1 cellular context compared by ENCODE assay signal in the genomic region with DNA sequence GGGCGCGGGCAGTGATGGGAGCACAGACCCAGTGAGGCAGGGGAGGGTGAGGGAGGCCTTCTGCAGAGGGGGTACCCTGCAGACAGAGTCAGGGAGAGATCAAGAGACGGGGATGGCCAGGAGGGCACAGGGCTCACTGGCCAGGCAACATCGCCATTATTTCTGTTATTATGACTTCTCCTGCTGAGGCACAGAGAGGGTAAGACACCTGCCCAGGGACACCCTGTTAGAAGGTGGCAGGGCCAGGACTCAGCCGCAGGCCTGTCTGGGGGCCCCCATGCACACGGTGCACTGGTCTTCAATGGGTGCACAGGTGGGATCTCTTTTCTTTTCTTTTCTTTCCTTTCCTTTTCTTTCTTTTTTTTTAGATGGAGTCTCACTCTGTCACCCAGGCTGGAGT.
TF ChIP-seq lines count a peak whose summit lies in the region.

No MANE protein-coding gene starts in this region.

TF ChIP-seq in WTC11, 78 proteins besides CTCF, POLR2A, EP300 and RAD21:
- TF ChIP-seq, protein P1, sequence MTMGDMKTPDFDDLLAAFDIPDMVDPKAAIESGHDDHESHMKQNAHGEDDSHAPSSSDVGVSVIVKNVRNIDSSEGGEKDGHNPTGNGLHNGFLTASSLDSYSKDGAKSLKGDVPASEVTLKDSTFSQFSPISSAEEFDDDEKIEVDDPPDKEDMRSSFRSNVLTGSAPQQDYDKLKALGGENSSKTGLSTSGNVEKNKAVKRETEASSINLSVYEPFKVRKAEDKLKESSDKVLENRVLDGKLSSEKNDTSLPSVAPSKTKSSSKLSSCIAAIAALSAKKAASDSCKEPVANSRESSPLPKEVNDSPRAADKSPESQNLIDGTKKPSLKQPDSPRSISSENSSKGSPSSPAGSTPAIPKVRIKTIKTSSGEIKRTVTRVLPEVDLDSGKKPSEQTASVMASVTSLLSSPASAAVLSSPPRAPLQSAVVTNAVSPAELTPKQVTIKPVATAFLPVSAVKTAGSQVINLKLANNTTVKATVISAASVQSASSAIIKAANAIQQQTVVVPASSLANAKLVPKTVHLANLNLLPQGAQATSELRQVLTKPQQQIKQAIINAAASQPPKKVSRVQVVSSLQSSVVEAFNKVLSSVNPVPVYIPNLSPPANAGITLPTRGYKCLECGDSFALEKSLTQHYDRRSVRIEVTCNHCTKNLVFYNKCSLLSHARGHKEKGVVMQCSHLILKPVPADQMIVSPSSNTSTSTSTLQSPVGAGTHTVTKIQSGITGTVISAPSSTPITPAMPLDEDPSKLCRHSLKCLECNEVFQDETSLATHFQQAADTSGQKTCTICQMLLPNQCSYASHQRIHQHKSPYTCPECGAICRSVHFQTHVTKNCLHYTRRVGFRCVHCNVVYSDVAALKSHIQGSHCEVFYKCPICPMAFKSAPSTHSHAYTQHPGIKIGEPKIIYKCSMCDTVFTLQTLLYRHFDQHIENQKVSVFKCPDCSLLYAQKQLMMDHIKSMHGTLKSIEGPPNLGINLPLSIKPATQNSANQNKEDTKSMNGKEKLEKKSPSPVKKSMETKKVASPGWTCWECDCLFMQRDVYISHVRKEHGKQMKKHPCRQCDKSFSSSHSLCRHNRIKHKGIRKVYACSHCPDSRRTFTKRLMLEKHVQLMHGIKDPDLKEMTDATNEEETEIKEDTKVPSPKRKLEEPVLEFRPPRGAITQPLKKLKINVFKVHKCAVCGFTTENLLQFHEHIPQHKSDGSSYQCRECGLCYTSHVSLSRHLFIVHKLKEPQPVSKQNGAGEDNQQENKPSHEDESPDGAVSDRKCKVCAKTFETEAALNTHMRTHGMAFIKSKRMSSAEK (CRISPR knock-in tag; IDR thresholded peaks at IDR 0.05; ENCODE audit: borderline replicate concordance): no peak
- TF ChIP-seq, protein P2, sequence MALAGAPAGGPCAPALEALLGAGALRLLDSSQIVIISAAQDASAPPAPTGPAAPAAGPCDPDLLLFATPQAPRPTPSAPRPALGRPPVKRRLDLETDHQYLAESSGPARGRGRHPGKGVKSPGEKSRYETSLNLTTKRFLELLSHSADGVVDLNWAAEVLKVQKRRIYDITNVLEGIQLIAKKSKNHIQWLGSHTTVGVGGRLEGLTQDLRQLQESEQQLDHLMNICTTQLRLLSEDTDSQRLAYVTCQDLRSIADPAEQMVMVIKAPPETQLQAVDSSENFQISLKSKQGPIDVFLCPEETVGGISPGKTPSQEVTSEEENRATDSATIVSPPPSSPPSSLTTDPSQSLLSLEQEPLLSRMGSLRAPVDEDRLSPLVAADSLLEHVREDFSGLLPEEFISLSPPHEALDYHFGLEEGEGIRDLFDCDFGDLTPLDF (CRISPR knock-in tag; IDR thresholded peaks at IDR 0.05): no peak
- TF ChIP-seq, protein P3, sequence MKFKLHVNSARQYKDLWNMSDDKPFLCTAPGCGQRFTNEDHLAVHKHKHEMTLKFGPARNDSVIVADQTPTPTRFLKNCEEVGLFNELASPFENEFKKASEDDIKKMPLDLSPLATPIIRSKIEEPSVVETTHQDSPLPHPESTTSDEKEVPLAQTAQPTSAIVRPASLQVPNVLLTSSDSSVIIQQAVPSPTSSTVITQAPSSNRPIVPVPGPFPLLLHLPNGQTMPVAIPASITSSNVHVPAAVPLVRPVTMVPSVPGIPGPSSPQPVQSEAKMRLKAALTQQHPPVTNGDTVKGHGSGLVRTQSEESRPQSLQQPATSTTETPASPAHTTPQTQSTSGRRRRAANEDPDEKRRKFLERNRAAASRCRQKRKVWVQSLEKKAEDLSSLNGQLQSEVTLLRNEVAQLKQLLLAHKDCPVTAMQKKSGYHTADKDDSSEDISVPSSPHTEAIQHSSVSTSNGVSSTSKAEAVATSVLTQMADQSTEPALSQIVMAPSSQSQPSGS (CRISPR knock-in tag; IDR thresholded peaks at IDR 0.05; ENCODE audit: borderline replicate concordance, low read depth): no peak
- TF ChIP-seq, protein P4, sequence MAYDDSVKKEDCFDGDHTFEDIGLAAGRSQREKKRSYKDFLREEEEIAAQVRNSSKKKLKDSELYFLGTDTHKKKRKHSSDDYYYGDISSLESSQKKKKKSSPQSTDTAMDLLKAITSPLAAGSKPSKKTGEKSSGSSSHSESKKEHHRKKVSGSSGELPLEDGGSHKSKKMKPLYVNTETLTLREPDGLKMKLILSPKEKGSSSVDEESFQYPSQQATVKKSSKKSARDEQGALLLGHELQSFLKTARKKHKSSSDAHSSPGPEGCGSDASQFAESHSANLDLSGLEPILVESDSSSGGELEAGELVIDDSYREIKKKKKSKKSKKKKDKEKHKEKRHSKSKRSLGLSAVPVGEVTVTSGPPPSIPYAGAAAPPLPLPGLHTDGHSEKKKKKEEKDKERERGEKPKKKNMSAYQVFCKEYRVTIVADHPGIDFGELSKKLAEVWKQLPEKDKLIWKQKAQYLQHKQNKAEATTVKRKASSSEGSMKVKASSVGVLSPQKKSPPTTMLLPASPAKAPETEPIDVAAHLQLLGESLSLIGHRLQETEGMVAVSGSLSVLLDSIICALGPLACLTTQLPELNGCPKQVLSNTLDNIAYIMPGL (CRISPR knock-in tag; IDR thresholded peaks at IDR 0.05): no peak
- TF ChIP-seq ZNF671 (CRISPR knock-in tag; IDR thresholded peaks at IDR 0.05) (no peak), FOXK1 (CRISPR knock-in tag; IDR thresholded peaks at IDR 0.05) (no peak), HMGA2 (CRISPR knock-in tag; IDR thresholded peaks at IDR 0.05) (no peak), GRHL2 (CRISPR knock-in tag; IDR thresholded peaks at IDR 0.05; ENCODE audit: insufficient replicate concordance, severe bottlenecking) (no peak), ZNF416 (CRISPR knock-in tag; IDR thresholded peaks at IDR 0.05) (no peak), ATF1 (CRISPR knock-in tag; IDR thresholded peaks at IDR 0.05) (no peak), SMAD3 (CRISPR knock-in tag; IDR thresholded peaks at IDR 0.05; ENCODE audit: borderline replicate concordance) (no peak), ZNF396 (CRISPR knock-in tag; IDR thresholded peaks at IDR 0.05; ENCODE audit: borderline replicate concordance) (no peak), MYBL2 (CRISPR knock-in tag; IDR thresholded peaks at IDR 0.05) (no peak), GABPB1 (CRISPR knock-in tag; IDR thresholded peaks at IDR 0.05) (no peak)
- TF ChIP-seq, protein P5, sequence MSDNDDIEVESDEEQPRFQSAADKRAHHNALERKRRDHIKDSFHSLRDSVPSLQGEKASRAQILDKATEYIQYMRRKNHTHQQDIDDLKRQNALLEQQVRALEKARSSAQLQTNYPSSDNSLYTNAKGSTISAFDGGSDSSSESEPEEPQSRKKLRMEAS (CRISPR knock-in tag; IDR thresholded peaks at IDR 0.05): no peak
- TF ChIP-seq, protein P6, sequence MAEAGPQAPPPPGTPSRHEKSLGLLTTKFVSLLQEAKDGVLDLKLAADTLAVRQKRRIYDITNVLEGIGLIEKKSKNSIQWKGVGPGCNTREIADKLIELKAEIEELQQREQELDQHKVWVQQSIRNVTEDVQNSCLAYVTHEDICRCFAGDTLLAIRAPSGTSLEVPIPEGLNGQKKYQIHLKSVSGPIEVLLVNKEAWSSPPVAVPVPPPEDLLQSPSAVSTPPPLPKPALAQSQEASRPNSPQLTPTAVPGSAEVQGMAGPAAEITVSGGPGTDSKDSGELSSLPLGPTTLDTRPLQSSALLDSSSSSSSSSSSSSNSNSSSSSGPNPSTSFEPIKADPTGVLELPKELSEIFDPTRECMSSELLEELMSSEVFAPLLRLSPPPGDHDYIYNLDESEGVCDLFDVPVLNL (CRISPR knock-in tag; IDR thresholded peaks at IDR 0.05; ENCODE audit: borderline replicate concordance, low read depth): no peak
